ENCODE assay signal across 1 cellular context in genomic region chr1:18108313-18109057, GRCh38.
TF ChIP-seq lines count a peak whose summit lies in the region.

No MANE protein-coding gene starts in this region.

TF ChIP-seq in HEK293, 187 proteins besides CTCF, POLR2A, EP300 and RAD21 (continued from another document and continues in another):
- TF ChIP-seq ZNF24 (tag by site-specific recombination; IDR thresholded peaks at IDR 0.05) (0 out of 2 replicates have a peak, but pooled peaks have one; percentile 27), ZNF629 (tag by site-specific recombination; IDR thresholded peaks at IDR 0.05) (no peak), ZNF785 (tag by site-specific recombination; IDR thresholded peaks at IDR 0.05) (0 out of 2 replicates have a peak, but pooled peaks have one; percentile 59), ZNF391 (tag by site-specific recombination; IDR thresholded peaks at IDR 0.05; ENCODE audit: borderline replicate concordance, low read depth) (peak; percentile 88; the same call in 1 of the 2 replicates), ZNF16 (tag by site-specific recombination; IDR thresholded peaks at IDR 0.05; ENCODE audit: low read depth) (no peak), ZNF777 (tag by site-specific recombination; IDR thresholded peaks at IDR 0.05; ENCODE audit: borderline replicate concordance) (peak; percentile 50; the same call in 1 of the 2 replicates), ZNF112 (tag by site-specific recombination; IDR thresholded peaks at IDR 0.05) (0 out of 2 replicates have a peak, but pooled peaks have one; percentile 15), BCL11A (tag by site-specific recombination; IDR thresholded peaks at IDR 0.05; ENCODE audit: low read depth) (peak; percentile 39; the same call in 1 of the 2 replicates), TRIM28 (IDR thresholded peaks at IDR 0.05; ENCODE audit: borderline replicate concordance, low read length) (0 out of 2 replicates have a peak, but pooled peaks have one; percentile 28), YY2 (tag by site-specific recombination; IDR thresholded peaks at IDR 0.05) (peak; percentile 26; the same call in 1 of the 2 replicates), ELK4 (IDR thresholded peaks at IDR 0.05; ENCODE audit: borderline replicate concordance, low read depth, low read length) (no peak), GLIS2 (tag by site-specific recombination; IDR thresholded peaks at IDR 0.05) (peak; percentile 31; the same call in 1 of the 2 replicates), SALL2 (tag by site-specific recombination; IDR thresholded peaks at IDR 0.05; ENCODE audit: borderline replicate concordance) (peak; percentile 11; the same call in 1 of the 2 replicates), ZNF324 (tag by site-specific recombination; IDR thresholded peaks at IDR 0.05) (0 out of 2 replicates have a peak, but pooled peaks have one; percentile 48), ZNF658 (tag by site-specific recombination; IDR thresholded peaks at IDR 0.05) (0 out of 2 replicates have a peak, but pooled peaks have one; percentile 17), ZNF398 (tag by site-specific recombination; IDR thresholded peaks at IDR 0.05) (peak; percentile 82), ZNF654 (tag by site-specific recombination; IDR thresholded peaks at IDR 0.05; ENCODE audit: low read depth) (no peak), ZNF510 (tag by site-specific recombination; IDR thresholded peaks at IDR 0.05; ENCODE audit: insufficient replicate concordance) (no peak), ZNF311 (tag by site-specific recombination; IDR thresholded peaks at IDR 0.05; ENCODE audit: borderline replicate concordance) (no peak), ZBTB7A (tag by site-specific recombination; IDR thresholded peaks at IDR 0.05; ENCODE audit: low read depth) (peak; percentile 83; the same call in 1 of the 2 replicates), ZNF140 (tag by site-specific recombination; IDR thresholded peaks at IDR 0.05) (no peak), ZBTB8A (tag by site-specific recombination; IDR thresholded peaks at IDR 0.05) (peak; percentile 3; the same call in 1 of the 2 replicates), GLI4 (tag by site-specific recombination; IDR thresholded peaks at IDR 0.05) (peak; percentile 89; the same call in 1 of the 2 replicates), REPIN1 (tag by site-specific recombination; IDR thresholded peaks at IDR 0.05; ENCODE audit: low read depth) (peak; percentile 57; the same call in 1 of the 2 replicates), ZNF768 (tag by site-specific recombination; IDR thresholded peaks at IDR 0.05) (no peak), ZNF2 (tag by site-specific recombination; IDR thresholded peaks at IDR 0.05) (peak; percentile 80; the same call in 1 of the 2 replicates), ZNF18 (tag by site-specific recombination; IDR thresholded peaks at IDR 0.05) (peak; percentile 99), REST (tag by site-specific recombination; IDR thresholded peaks at IDR 0.05) (peak; percentile 43; the same call in 1 of the 2 replicates), ZNF341 (tag by site-specific recombination; IDR thresholded peaks at IDR 0.05; ENCODE audit: low read depth) (peak; percentile 55), ZNF214 (tag by site-specific recombination; IDR thresholded peaks at IDR 0.05; ENCODE audit: borderline replicate concordance) (no peak), ZNF366 (tag by site-specific recombination; conservative IDR thresholded peaks at IDR 0.05) (peak; percentile 37; the same call in 1 of the 2 replicates), INSM2 (tag by site-specific recombination; IDR thresholded peaks at IDR 0.05) (peak; percentile 42; the same call in 1 of the 2 replicates), ZNF292 (tag by site-specific recombination; IDR thresholded peaks at IDR 0.05; ENCODE audit: borderline replicate concordance, low read depth) (no peak), HOXD13 (CRISPR knock-in tag; IDR thresholded peaks at IDR 0.05; ENCODE audit: borderline replicate concordance) (no peak)
- TF ChIP-seq, protein P1, sequence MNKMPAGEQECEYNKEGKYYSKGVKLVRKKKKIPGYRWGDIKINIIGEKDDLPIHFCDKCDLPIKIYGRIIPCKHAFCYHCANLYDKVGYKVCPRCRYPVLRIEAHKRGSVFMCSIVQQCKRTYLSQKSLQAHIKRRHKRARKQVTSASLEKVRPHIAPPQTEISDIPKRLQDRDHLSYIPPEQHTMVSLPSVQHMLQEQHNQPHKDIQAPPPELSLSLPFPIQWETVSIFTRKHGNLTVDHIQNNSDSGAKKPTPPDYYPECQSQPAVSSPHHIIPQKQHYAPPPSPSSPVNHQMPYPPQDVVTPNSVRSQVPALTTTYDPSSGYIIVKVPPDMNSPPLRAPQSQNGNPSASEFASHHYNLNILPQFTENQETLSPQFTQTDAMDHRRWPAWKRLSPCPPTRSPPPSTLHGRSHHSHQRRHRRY (tag by site-specific recombination; IDR thresholded peaks at IDR 0.05): peak; percentile 87
- TF ChIP-seq, protein P2, sequence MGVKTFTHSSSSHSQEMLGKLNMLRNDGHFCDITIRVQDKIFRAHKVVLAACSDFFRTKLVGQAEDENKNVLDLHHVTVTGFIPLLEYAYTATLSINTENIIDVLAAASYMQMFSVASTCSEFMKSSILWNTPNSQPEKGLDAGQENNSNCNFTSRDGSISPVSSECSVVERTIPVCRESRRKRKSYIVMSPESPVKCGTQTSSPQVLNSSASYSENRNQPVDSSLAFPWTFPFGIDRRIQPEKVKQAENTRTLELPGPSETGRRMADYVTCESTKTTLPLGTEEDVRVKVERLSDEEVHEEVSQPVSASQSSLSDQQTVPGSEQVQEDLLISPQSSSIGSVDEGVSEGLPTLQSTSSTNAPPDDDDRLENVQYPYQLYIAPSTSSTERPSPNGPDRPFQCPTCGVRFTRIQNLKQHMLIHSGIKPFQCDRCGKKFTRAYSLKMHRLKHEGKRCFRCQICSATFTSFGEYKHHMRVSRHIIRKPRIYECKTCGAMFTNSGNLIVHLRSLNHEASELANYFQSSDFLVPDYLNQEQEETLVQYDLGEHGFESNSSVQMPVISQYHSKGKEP (tag by site-specific recombination; IDR thresholded peaks at IDR 0.05): no peak
- TF ChIP-seq, protein P3, sequence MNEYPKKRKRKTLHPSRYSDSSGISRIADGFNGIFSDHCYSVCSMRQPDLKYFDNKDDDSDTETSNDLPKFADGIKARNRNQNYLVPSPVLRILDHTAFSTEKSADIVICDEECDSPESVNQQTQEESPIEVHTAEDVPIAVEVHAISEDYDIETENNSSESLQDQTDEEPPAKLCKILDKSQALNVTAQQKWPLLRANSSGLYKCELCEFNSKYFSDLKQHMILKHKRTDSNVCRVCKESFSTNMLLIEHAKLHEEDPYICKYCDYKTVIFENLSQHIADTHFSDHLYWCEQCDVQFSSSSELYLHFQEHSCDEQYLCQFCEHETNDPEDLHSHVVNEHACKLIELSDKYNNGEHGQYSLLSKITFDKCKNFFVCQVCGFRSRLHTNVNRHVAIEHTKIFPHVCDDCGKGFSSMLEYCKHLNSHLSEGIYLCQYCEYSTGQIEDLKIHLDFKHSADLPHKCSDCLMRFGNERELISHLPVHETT (tag by site-specific recombination; IDR thresholded peaks at IDR 0.05): peak; percentile 58; the same call in 1 of the 2 replicates
- TF ChIP-seq, protein P4, sequence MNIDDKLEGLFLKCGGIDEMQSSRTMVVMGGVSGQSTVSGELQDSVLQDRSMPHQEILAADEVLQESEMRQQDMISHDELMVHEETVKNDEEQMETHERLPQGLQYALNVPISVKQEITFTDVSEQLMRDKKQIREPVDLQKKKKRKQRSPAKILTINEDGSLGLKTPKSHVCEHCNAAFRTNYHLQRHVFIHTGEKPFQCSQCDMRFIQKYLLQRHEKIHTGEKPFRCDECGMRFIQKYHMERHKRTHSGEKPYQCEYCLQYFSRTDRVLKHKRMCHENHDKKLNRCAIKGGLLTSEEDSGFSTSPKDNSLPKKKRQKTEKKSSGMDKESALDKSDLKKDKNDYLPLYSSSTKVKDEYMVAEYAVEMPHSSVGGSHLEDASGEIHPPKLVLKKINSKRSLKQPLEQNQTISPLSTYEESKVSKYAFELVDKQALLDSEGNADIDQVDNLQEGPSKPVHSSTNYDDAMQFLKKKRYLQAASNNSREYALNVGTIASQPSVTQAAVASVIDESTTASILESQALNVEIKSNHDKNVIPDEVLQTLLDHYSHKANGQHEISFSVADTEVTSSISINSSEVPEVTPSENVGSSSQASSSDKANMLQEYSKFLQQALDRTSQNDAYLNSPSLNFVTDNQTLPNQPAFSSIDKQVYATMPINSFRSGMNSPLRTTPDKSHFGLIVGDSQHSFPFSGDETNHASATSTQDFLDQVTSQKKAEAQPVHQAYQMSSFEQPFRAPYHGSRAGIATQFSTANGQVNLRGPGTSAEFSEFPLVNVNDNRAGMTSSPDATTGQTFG (tag by site-specific recombination; IDR thresholded peaks at IDR 0.05; ENCODE audit: borderline replicate concordance): peak; percentile 7; the same call in 1 of the 2 replicates
- TF ChIP-seq, protein P5, sequence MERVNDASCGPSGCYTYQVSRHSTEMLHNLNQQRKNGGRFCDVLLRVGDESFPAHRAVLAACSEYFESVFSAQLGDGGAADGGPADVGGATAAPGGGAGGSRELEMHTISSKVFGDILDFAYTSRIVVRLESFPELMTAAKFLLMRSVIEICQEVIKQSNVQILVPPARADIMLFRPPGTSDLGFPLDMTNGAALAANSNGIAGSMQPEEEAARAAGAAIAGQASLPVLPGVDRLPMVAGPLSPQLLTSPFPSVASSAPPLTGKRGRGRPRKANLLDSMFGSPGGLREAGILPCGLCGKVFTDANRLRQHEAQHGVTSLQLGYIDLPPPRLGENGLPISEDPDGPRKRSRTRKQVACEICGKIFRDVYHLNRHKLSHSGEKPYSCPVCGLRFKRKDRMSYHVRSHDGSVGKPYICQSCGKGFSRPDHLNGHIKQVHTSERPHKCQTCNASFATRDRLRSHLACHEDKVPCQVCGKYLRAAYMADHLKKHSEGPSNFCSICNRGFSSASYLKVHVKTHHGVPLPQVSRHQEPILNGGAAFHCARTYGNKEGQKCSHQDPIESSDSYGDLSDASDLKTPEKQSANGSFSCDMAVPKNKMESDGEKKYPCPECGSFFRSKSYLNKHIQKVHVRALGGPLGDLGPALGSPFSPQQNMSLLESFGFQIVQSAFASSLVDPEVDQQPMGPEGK (tag by site-specific recombination; IDR thresholded peaks at IDR 0.05): peak; percentile 69; the same call in 1 of the 2 replicates
